18 cellular contexts compared by ENCODE assay signal in genomic region chr3:153023896-153024295, GRCh38.
"Had no signal": no experiment of that assay in that cellular context is flagged by ENCODE, and none has a peak within 500 bp of the region (broad histone marks: within the 10 kb centered on the region; RNA-seq: fewer than 3 reads in every experiment).

No MANE protein-coding gene starts in this region.

- FAIRE-seq: endometrium, keratinocyte, urothelium cell line had no signal

- ATAC-seq: esophagus mucosa, gastrocnemius medialis, lower lobe of right lung, natural killer cell, sciatic nerve had no signal

- H3K36me3 ChIP-seq: gastrocnemius medialis, left ventricle myocardium inferior, lower lobe of right lung, suprapubic skin, thyroid gland had no signal

- H3K4me3 ChIP-seq: gastrocnemius medialis, left ventricle myocardium inferior, lower lobe of right lung, skin epidermis, suprapubic skin, thyroid gland had no signal

- DNase-seq: cortex of kidney; effector memory CD4-positive, alpha-beta T cell; gastrocnemius medialis; left ventricle myocardium inferior; lower lobe of right lung; natural killer cell; posterior cingulate gyrus; stimulated activated CD4-positive, alpha-beta T cell treated with anti-CD3 and anti-CD28 coated beads, Interleukin-2, amount 100 ng/mL, for 24 hours; stimulated activated CD4-positive, alpha-beta T cell treated with anti-CD3 and anti-CD28 coated beads, Interleukin-4, amount 100 ng/mL, for 4 hours; stimulated activated naive CD4-positive, alpha-beta T cell; thyroid gland had no signal

- H3K9me3 ChIP-seq: gastrocnemius medialis, left ventricle myocardium inferior, lower lobe of right lung, suprapubic skin, thyroid gland had no signal

- H3K27ac ChIP-seq: gastrocnemius medialis, left ventricle myocardium inferior, lower lobe of right lung, skin epidermis, suprapubic skin, thyroid gland had no signal

- H3K27me3 ChIP-seq: gastrocnemius medialis, suprapubic skin, thyroid gland had no signal

- H3K4me1 ChIP-seq: gastrocnemius medialis, lower lobe of right lung, thyroid gland had no signal
